In genomic region chr21:29075706-29076447, GRCh38 we compare ENCODE assay signal across 9 cellular contexts. TPM values are rescaled to one million over a fixed set of nuclear protein-coding genes. Genes with fewer than 3 reads are reported as not detected.
DNase-seq lines count a peak whose midpoint lies in the region; ATAC-seq and TF ChIP-seq lines count a peak whose summit lies in the region.
"Had no signal": no experiment of that assay in that cellular context is flagged by ENCODE, and none has a peak within 500 bp of the region (broad histone marks: within the 10 kb centered on the region; RNA-seq: fewer than 3 reads in every experiment).

No MANE protein-coding gene starts in this region.

- no peak for DNase-seq in activated T-cell treated with anti-CD3 and anti-CD28 coated beads, Interleukin-2, amount 50 U/mL, for 72 hours
- DNase-seq in activated T-cell treated with anti-CD3 and anti-CD28 coated beads, Interleukin-2, amount 50 U/mL, for 48 hours, result no peak
- DNase-seq in RPMI7951 (ENCODE audit: low read depth), result peak; percentile 20
- DNase-seq in tibial artery, result no peak
- no peak for DNase-seq in KG1 (lab: John Stamatoyannopoulos, UW)
- DNase-seq in NCI-H1092 treated with DMSO at 0.1 percent for 48 hours (lab: John Stamatoyannopoulos, UW), result no peak
- no peak for DNase-seq in NCI-H146 (lab: John Stamatoyannopoulos, UW)
- DNase-seq: NCI-H510A treated with DMSO at 0.1 percent for 48 hours had no signal

- H3K9me3 ChIP-seq in esophagus (ENCODE audit: control insufficient read depth in 2 of 2, insufficient read depth in 1 of 2, low read depth in 1 of 2, low read length in 1 of 2) (no peaks in the 10 kb centered on the region), tibial artery (no peaks in the 10 kb centered on the region)

- H3K27me3 ChIP-seq in esophagus (ENCODE audit: control insufficient read depth in 1 of 2, insufficient read depth in 2 of 2, low read length in 2 of 2) (no peaks in the 10 kb centered on the region), tibial artery (no peaks in the 10 kb centered on the region)

- no peak for TF ChIP-seq CTCF in tibial artery (IDR thresholded peaks at IDR 0.05)

- H3K36me3 Mint-ChIP-seq in activated T-cell treated with anti-CD3 and anti-CD28 coated beads, Interleukin-2, amount 50 U/mL, for 72 hours (ENCODE audit: insufficient read depth in 2 of 2), result peaks cover 13 to 14% of the 10 kb centered on the region in 2 donors

- 85 to 87% methylated on average over 8 of the region's 8 CpGs for WGBS in esophagus, 2 donors

- peak overlapping the region in 1 of 2 donors; percentile 11 for H3K4me3 ChIP-seq in esophagus (ENCODE audit: low read depth in 1 of 2, low read length in 2 of 2)
- H3K4me3 ChIP-seq in tibial artery, result peak overlapping the region in 1 of 2 donors; percentile 56

- H3K27ac Mint-ChIP-seq in activated T-cell treated with anti-CD3 and anti-CD28 coated beads, Interleukin-2, amount 50 U/mL, for 72 hours, result peak overlapping the region; percentile 50

- peak overlapping the region; percentile 79 to 85 for H3K4me3 Mint-ChIP-seq in activated T-cell treated with anti-CD3 and anti-CD28 coated beads, Interleukin-2, amount 50 U/mL, for 72 hours

- intact Hi-C loops in tibial artery (cut with DNase I; ENCODE audit: low total_unique reads), result no loop called here

- H3K36me3 ChIP-seq in esophagus (ENCODE audit: control insufficient read depth in 2 of 2, insufficient read depth in 2 of 2, low read length in 1 of 2) (no peaks in the 10 kb centered on the region), tibial artery (no peaks in the 10 kb centered on the region)

- no peaks in the 10 kb centered on the region for H3K27me3 Mint-ChIP-seq in activated T-cell treated with anti-CD3 and anti-CD28 coated beads, Interleukin-2, amount 50 U/mL, for 72 hours (ENCODE audit: low read depth)

- H3K4me1 Mint-ChIP-seq in activated T-cell treated with anti-CD3 and anti-CD28 coated beads, Interleukin-2, amount 50 U/mL, for 72 hours (ENCODE audit: low read depth), result peaks cover 58% of the 10 kb centered on the region

- no peak for ATAC-seq in activated T-cell treated with anti-CD3 and anti-CD28 coated beads, Interleukin-2, amount 50 U/mL, for 72 hours (replicated peaks in 1 of 2)

- H3K27ac ChIP-seq in esophagus (ENCODE audit: low read depth in 2 of 2, low read length in 1 of 2) (peak overlapping the region; percentile 59 to 95), tibial artery (peak overlapping the region; percentile 85 to 89)

- peaks cover 0 to 2% of the 10 kb centered on the region in 2 donors for H3K9me3 Mint-ChIP-seq in activated T-cell treated with anti-CD3 and anti-CD28 coated beads, Interleukin-2, amount 50 U/mL, for 72 hours

- H3K4me1 ChIP-seq in esophagus (ENCODE audit: control insufficient read depth in 2 of 2, insufficient read depth in 2 of 2, low read length in 1 of 2) (peaks cover 7% of the 10 kb centered on the region in 2 donors), tibial artery (peaks cover 0 to 40% (median 19%) of the 10 kb centered on the region in 4 donors)

RNA-seq across cellular contexts. Expression of gene CCT8, which starts 2.4 kb away (rescaled TPM):
- 100 to 1,000 TPM; 285 to 355 TPM for total RNA-seq in activated T-cell treated with anti-CD3 and anti-CD28 coated beads, Interleukin-2, amount 50 U/mL, for 72 hours
- total RNA-seq in RPMI7951 (2014; rRNA removed; shearing (Covaris generic)), result 265 and 342 TPM in 2 replicates
- 100 to 1,000 TPM in 1 of 2 donors, 10 to 100 TPM in 1; 77.7 to 109 TPM for polyA plus RNA-seq in esophagus

RNA-seq across cellular contexts. Expression of gene USP16, which starts 51.4 kb away (rescaled TPM):
- 10 to 100 TPM; 46.4 to 47.0 TPM for total RNA-seq in activated T-cell treated with anti-CD3 and anti-CD28 coated beads, Interleukin-2, amount 50 U/mL, for 72 hours
- total RNA-seq in RPMI7951 (2014; rRNA removed; shearing (Covaris generic)), result 42.7 and 61.0 TPM in 2 replicates
- 10 to 100 TPM; 14.0 to 22.9 TPM for polyA plus RNA-seq in esophagus

RNA-seq across cellular contexts. Expression of gene MAP3K7CL, which starts 54.6 kb away (rescaled TPM):
- 10 to 100 TPM in 1 of 2 donors, 1 to 10 TPM in 1; 9.6 to 10.3 TPM for total RNA-seq in activated T-cell treated with anti-CD3 and anti-CD28 coated beads, Interleukin-2, amount 50 U/mL, for 72 hours
- 10.0 and 14.8 TPM in 2 replicates for total RNA-seq in RPMI7951 (2014; rRNA removed; shearing (Covaris generic))
- polyA plus RNA-seq in esophagus, result 1 to 10 TPM; 2.1 to 4.0 TPM

RNA-seq across cellular contexts. Expression of gene RWDD2B, which starts 56.7 kb away (rescaled TPM):
- total RNA-seq in activated T-cell treated with anti-CD3 and anti-CD28 coated beads, Interleukin-2, amount 50 U/mL, for 72 hours, result 10 to 100 TPM; 17.9 to 18.5 TPM
- total RNA-seq in RPMI7951 (2014; rRNA removed; shearing (Covaris generic)), result 26.1 and 32.3 TPM in 2 replicates
- 1 to 10 TPM; 8.7 to 9.7 TPM for polyA plus RNA-seq in esophagus
